ENCODE assay signal across 14 cellular contexts in the genomic region with DNA sequence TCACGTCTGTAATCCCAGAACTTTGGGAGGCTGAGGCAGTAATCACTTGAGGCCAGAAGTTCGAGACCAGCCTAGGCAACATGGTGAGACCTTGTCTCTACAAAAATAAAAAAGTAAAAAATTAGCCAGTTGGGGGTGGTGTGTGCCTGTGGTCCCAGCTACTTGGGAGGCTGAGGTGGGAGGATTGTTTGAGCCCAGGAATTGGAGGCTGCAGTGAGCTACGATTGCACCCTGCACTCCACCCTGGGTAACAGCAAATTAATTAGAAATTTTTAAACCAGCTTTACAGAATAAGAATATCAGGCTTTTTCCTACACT.
A peak's percentile ranks its signal among the peaks of the same experiment; 100 is the strongest.
DNase-seq lines count a peak whose midpoint lies in the region; ATAC-seq, FAIRE-seq and TF ChIP-seq lines count a peak whose summit lies in the region.
"Had no signal": no experiment of that assay in that cellular context is flagged by ENCODE, and none has a peak within 500 bp of the region (broad histone marks: within the 10 kb centered on the region; RNA-seq: fewer than 3 reads in every experiment).

No MANE protein-coding gene starts in this region.

- intact Hi-C loops in HepG2 (cut with micrococcal nuclease; ENCODE audit: unreplicated experiment) (loop anchor here (5.0 to 10.0 kb wide), 2 partner anchors 346 to 374 kb away; no protein-coding TSS in a partner anchor), right lobe of liver (cut with DNase I) (no loop called here), mucosa of descending colon (cut with DNase I, micrococcal nuclease) (no loop called here)

- ATAC-seq in HepG2: no peak; the same call in 1 of the 3 replicates
- ATAC-seq in right lobe of liver: no peak
- no peak for ATAC-seq in mucosa of descending colon

- H3K27me3 ChIP-seq in HepG2 (ENCODE audit: control insufficient read depth in 1 of 2, insufficient read depth in 2 of 2, low read length in 2 of 2) (0 out of 5 replicates have a peak, but pooled peaks cover 0 to 1% of the 10 kb centered on the region in 2 experiments), right lobe of liver (no peaks in the 10 kb centered on the region)
- H3K27me3 ChIP-seq: Peyer's patch had no signal

- H3K79me2 ChIP-seq in HepG2 (ENCODE audit: insufficient read depth, low read length): no peaks in the 10 kb centered on the region

- TF ChIP-seq EP300 in HepG2 (IDR thresholded peaks at IDR 0.05; ENCODE audit: low read depth in 2 of 2, low read length in 2 of 2) (no peak), HepG2 (CRISPR knock-in tag; IDR thresholded peaks at IDR 0.05; ENCODE audit: borderline replicate concordance) (no peak)

- H3K36me3 ChIP-seq in HepG2 (replicated peaks in 1 of 2; ENCODE audit: control insufficient read depth in 1 of 2, insufficient read depth in 2 of 2, low read length in 2 of 2) (no peaks in the 10 kb centered on the region), right lobe of liver (no peaks in the 10 kb centered on the region), mucosa of descending colon (ENCODE audit: low read depth) (no peaks in the 10 kb centered on the region)
- H3K36me3 ChIP-seq: Peyer's patch had no signal

- no peak overlapping the region for H2AFZ ChIP-seq in HepG2 (ENCODE audit: low read length)

- TF ChIP-seq RAD21 in HepG2 (CRISPR knock-in tag; IDR thresholded peaks at IDR 0.05): no peak

- no peaks in the 10 kb centered on the region for H3K9me3 ChIP-seq in HepG2 (ENCODE audit: low read length)
- H3K9me3 ChIP-seq in right lobe of liver: no peaks in the 10 kb centered on the region
- no peaks in the 10 kb centered on the region for H3K9me3 ChIP-seq in mucosa of descending colon
- H3K9me3 ChIP-seq: Peyer's patch had no signal

- H3K27ac ChIP-seq in HepG2 (ENCODE audit: extremely low read length, insufficient read depth, low read length) (no peak overlapping the region), right lobe of liver (no peak overlapping the region), RWPE1 (no peak overlapping the region)
- H3K27ac ChIP-seq: Peyer's patch had no signal

- no peak for DNase-seq in HepG2 (ENCODE audit: low spot score)
- no peak for DNase-seq in right lobe of liver
- DNase-seq in RWPE1 (ENCODE audit: low spot score): no peak
- no peak for DNase-seq in mucosa of descending colon
- no peak for DNase-seq in RPMI8226
- no peak for DNase-seq in H54 (ENCODE audit: insufficient read length, low spot score)
- no peak for DNase-seq in COLO668 (lab: John Stamatoyannopoulos, UW; ENCODE audit: unreplicated experiment)
- DNase-seq: GOT3, KG1, NCI-H1105, NCI-H2029, Peyer's patch, Right ventricle myocardium superior had no signal

- CTCF ChIA-PET in HepG2 (lab: Yijun Ruan, JAX; ENCODE audit: low intra/inter-chr PET ratio, low total read pairs) (interaction anchor here (0.7 to 1.2 kb wide), 2 partner anchors 348 to 403 kb away, joined by 3 read pairs; no protein-coding TSS in a partner anchor), RWPE1 (lab: Yijun Ruan, JAX) (interaction anchor here (0.7 to 1.3 kb wide), 7 partner anchors 11 to 514 kb away, joined by 3 to 6 read pairs (median 3); no protein-coding TSS in a partner anchor)

- TF ChIP-seq POLR2A in HepG2 (IDR thresholded peaks at IDR 0.05; ENCODE audit: insufficient read depth in 1 of 2, low read depth in 2 of 2, low read length in 2 of 2): no peak
- TF ChIP-seq POLR2A in right lobe of liver (IDR thresholded peaks at IDR 0.05): no peak
- no peak for TF ChIP-seq POLR2A in H54 (IDR thresholded peaks at IDR 0.05; ENCODE audit: low read depth, low read length)

- H4K20me1 ChIP-seq in HepG2 (ENCODE audit: insufficient read depth, low read length): no peaks in the 10 kb centered on the region

- peaks cover 29% of the 10 kb centered on the region for H3K4me1 ChIP-seq in HepG2 (ENCODE audit: insufficient read depth, low read length)
- H3K4me1 ChIP-seq in right lobe of liver: no peaks in the 10 kb centered on the region
- H3K4me1 ChIP-seq in mucosa of descending colon (ENCODE audit: low read depth): no peaks in the 10 kb centered on the region
- H3K4me1 ChIP-seq: Peyer's patch had no signal

- 6% methylated on average over 3 of the region's 3 CpGs for WGBS in HepG2 (ENCODE audit: low lambda C conversion rate)
- WGBS in right lobe of liver (ENCODE audit: insufficient coverage, low coverage, low lambda C conversion rate, missing lambda C conversion rate): 51% methylated on average over 3 of the region's 3 CpGs

- H3K4me3 ChIP-seq in HepG2 (replicated peaks in 1 of 3; ENCODE audit: insufficient read depth in 1 of 3, low read depth in 2 of 3, low read length in 3 of 3) (no peak overlapping the region), right lobe of liver (no peak overlapping the region), mucosa of descending colon (no peak overlapping the region)
- H3K4me3 ChIP-seq: Peyer's patch had no signal

- peak overlapping the region; percentile 30 for H3K4me2 ChIP-seq in HepG2 (ENCODE audit: low read depth, low read length)

- POLR2A ChIA-PET in HepG2 (lab: Yijun Ruan, JAX) (no interaction called here), RWPE1 (lab: Yijun Ruan, JAX; ENCODE audit: low non-redundant PET) (no interaction called here)

- no peak overlapping the region for H3K9ac ChIP-seq in HepG2 (ENCODE audit: insufficient read depth, low read depth, low read length)

- BruUV-seq in HepG2 (replicated peaks; lab: Mats Ljungman, UMichigan): no TSS peak

- TF ChIP-seq CTCF in HepG2 (CRISPR knock-in tag; IDR thresholded peaks at IDR 0.05): no peak
- TF ChIP-seq CTCF in right lobe of liver (IDR thresholded peaks at IDR 0.05): no peak
- TF ChIP-seq CTCF in RWPE1 (conservative IDR thresholded peaks at IDR 0.05; ENCODE audit: low read depth): peak; percentile 20
- TF ChIP-seq CTCF in mucosa of descending colon (IDR thresholded peaks at IDR 0.05): peak; percentile 13

- FAIRE-seq in HepG2 (lab: Jason Lieb, UNC) (no peak), H54 (lab: Jason Lieb, UNC) (no peak)
- FAIRE-seq: GM19239 had no signal

- in situ Hi-C loops in HepG2 (cut with HindIII; ENCODE audit: extremely low pct_ligation_motif_present, low pct_unique_long_range_greater_than_20kb): loop anchor here (25.0 kb wide), 1 partner anchor 374 kb away; no protein-coding TSS in a partner anchor

TF ChIP-seq in HepG2, 621 proteins besides CTCF, POLR2A, EP300 and RAD21 (continues in another document):
- TF ChIP-seq KDM6A (CRISPR knock-in tag; IDR thresholded peaks at IDR 0.05; ENCODE audit: low read depth) (no peak), RBM22 (optimal IDR thresholded peaks at IDR 0.05; ENCODE audit: low read length) (no peak), PRMT3 (CRISPR knock-in tag; IDR thresholded peaks at IDR 0.05; ENCODE audit: borderline replicate concordance, low read depth) (no peak), SP140L (CRISPR knock-in tag; IDR thresholded peaks at IDR 0.05; ENCODE audit: borderline replicate concordance) (no peak)
- TF ChIP-seq, protein P1, sequence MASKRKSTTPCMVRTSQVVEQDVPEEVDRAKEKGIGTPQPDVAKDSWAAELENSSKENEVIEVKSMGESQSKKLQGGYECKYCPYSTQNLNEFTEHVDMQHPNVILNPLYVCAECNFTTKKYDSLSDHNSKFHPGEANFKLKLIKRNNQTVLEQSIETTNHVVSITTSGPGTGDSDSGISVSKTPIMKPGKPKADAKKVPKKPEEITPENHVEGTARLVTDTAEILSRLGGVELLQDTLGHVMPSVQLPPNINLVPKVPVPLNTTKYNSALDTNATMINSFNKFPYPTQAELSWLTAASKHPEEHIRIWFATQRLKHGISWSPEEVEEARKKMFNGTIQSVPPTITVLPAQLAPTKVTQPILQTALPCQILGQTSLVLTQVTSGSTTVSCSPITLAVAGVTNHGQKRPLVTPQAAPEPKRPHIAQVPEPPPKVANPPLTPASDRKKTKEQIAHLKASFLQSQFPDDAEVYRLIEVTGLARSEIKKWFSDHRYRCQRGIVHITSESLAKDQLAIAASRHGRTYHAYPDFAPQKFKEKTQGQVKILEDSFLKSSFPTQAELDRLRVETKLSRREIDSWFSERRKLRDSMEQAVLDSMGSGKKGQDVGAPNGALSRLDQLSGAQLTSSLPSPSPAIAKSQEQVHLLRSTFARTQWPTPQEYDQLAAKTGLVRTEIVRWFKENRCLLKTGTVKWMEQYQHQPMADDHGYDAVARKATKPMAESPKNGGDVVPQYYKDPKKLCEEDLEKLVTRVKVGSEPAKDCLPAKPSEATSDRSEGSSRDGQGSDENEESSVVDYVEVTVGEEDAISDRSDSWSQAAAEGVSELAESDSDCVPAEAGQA (IDR thresholded peaks at IDR 0.05; ENCODE audit: low read depth): no peak
- TF ChIP-seq, protein P1 (CRISPR knock-in tag; IDR thresholded peaks at IDR 0.05; ENCODE audit: borderline replicate concordance): no peak

Comparison
In these comparisons a context has a peak if more than half of its experiments do, and no peak if none do; other contexts are left out.
1. CTCF ChIP-seq: peak in RWPE1 (single experiment) and mucosa of descending colon (single experiment); none in HepG2 (single experiment) and right lobe of liver (0 of 4).